Comparison of ENCODE assay signal across 19 cellular contexts in genomic region chr11:20448838-20449237, GRCh38.
"Had no signal": no experiment of that assay in that cellular context is flagged by ENCODE, and none has a peak within 500 bp of the region (broad histone marks: within the 10 kb centered on the region; RNA-seq: fewer than 3 reads in every experiment).

No MANE protein-coding gene starts in this region.

- ATAC-seq: left lobe of liver; mucosa of descending colon; natural killer cell; sciatic nerve; stimulated activated naive B cell treated with anti-CD40 and anti-IgM and Interleukin-4, amounts not matched to agents 10 μg/mL and 1 μg/mL and 100 μg/mL, for 72 hours; stimulated activated naive CD8-positive, alpha-beta T cell treated with anti-CD3 and anti-CD28 coated beads, Interleukin-15, amount 100 ng/mL, for 72 hours; upper lobe of right lung had no signal

- FAIRE-seq: islet of Langerhans had no signal

- DNase-seq: colonic mucosa; dermis blood vessel endothelial cell; effector CD4-positive, alpha-beta T cell; foreskin melanocyte; head of caudate nucleus; kidney glomerular epithelial cell; mammary epithelial cell; mucosa of descending colon; natural killer cell; posterior cingulate gyrus; stimulated activated CD4-positive, alpha-beta T cell treated with anti-CD3 and anti-CD28 coated beads, Interleukin-2, amount 100 ng/mL, for 24 hours; stimulated activated CD4-positive, alpha-beta T cell treated with anti-CD3 and anti-CD28 coated beads, Interleukin-4, amount 100 ng/mL, for 4 hours; stimulated activated naive B cell treated with anti-CD40 and anti-IgM and Interleukin-4, amounts not matched to agents 10 μg/mL and 1 μg/mL and 100 μg/mL, for 72 hours; stimulated activated naive CD8-positive, alpha-beta T cell treated with anti-CD3 and anti-CD28 coated beads, Interleukin-15, amount 100 ng/mL, for 72 hours; testis; upper lobe of right lung had no signal
